1 cellular context compared by ENCODE assay signal in genomic region chr12:93773122-93773871, GRCh38.
TF ChIP-seq lines count a peak whose summit lies in the region.

No MANE protein-coding gene starts in this region.

TF ChIP-seq in K562, 482 proteins besides CTCF, POLR2A, EP300 and RAD21 (continued from another document and continues in another):
- peak; percentile 41; the same call in 1 of the 2 replicates for TF ChIP-seq NCOA1 (IDR thresholded peaks at IDR 0.05; ENCODE audit: low read depth)
- TF ChIP-seq NR1H2 (CRISPR knock-in tag; IDR thresholded peaks at IDR 0.05): 0 out of 2 replicates have a peak, but pooled peaks have one; percentile 23
- TF ChIP-seq CREM (IDR thresholded peaks at IDR 0.05; ENCODE audit: low read depth): peak; percentile 83
- TF ChIP-seq BRCA1 (IDR thresholded peaks at IDR 0.05): no peak
- no peak for TF ChIP-seq BRCA1 (CRISPR knock-in tag; IDR thresholded peaks at IDR 0.05)
- no peak for TF ChIP-seq SRF (CRISPR knock-in tag; IDR thresholded peaks at IDR 0.05)
- TF ChIP-seq, protein P1, sequence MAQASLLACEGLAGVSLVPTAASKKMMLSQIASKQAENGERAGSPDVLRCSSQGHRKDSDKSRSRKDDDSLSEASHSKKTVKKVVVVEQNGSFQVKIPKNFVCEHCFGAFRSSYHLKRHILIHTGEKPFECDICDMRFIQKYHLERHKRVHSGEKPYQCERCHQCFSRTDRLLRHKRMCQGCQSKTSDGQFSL (CRISPR knock-in tag; IDR thresholded peaks at IDR 0.05): no peak
- TF ChIP-seq, protein P1 (tag; IDR thresholded peaks at IDR 0.05): no peak
- TF ChIP-seq GATAD2B (IDR thresholded peaks at IDR 0.05; ENCODE audit: borderline replicate concordance): no peak
- 0 out of 2 replicates have a peak, but pooled peaks have one; percentile 32 for TF ChIP-seq FOXK1 (CRISPR knock-in tag; IDR thresholded peaks at IDR 0.05; ENCODE audit: borderline replicate concordance)
- TF ChIP-seq ATF1 (CRISPR knock-in tag; IDR thresholded peaks at IDR 0.05): no peak
- peak; percentile 80 for TF ChIP-seq ATF1 (tag; IDR thresholded peaks at IDR 0.05)
- TF ChIP-seq ZNF12 (CRISPR knock-in tag; IDR thresholded peaks at IDR 0.05): peak; percentile 99
- no peak for TF ChIP-seq BCOR (IDR thresholded peaks at IDR 0.05)
- no peak for TF ChIP-seq ZBTB17 (CRISPR knock-in tag; IDR thresholded peaks at IDR 0.05)
- no peak for TF ChIP-seq ZC3H8 (IDR thresholded peaks at IDR 0.05)
- TF ChIP-seq, protein P2, sequence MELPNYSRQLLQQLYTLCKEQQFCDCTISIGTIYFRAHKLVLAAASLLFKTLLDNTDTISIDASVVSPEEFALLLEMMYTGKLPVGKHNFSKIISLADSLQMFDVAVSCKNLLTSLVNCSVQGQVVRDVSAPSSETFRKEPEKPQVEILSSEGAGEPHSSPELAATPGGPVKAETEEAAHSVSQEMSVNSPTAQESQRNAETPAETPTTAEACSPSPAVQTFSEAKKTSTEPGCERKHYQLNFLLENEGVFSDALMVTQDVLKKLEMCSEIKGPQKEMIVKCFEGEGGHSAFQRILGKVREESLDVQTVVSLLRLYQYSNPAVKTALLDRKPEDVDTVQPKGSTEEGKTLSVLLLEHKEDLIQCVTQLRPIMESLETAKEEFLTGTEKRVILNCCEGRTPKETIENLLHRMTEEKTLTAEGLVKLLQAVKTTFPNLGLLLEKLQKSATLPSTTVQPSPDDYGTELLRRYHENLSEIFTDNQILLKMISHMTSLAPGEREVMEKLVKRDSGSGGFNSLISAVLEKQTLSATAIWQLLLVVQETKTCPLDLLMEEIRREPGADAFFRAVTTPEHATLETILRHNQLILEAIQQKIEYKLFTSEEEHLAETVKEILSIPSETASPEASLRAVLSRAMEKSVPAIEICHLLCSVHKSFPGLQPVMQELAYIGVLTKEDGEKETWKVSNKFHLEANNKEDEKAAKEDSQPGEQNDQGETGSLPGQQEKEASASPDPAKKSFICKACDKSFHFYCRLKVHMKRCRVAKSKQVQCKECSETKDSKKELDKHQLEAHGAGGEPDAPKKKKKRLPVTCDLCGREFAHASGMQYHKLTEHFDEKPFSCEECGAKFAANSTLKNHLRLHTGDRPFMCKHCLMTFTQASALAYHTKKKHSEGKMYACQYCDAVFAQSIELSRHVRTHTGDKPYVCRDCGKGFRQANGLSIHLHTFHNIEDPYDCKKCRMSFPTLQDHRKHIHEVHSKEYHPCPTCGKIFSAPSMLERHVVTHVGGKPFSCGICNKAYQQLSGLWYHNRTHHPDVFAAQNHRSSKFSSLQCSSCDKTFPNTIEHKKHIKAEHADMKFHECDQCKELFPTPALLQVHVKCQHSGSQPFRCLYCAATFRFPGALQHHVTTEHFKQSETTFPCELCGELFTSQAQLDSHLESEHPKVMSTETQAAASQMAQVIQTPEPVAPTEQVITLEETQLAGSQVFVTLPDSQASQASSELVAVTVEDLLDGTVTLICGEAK (IDR thresholded peaks at IDR 0.05): no peak
- TF ChIP-seq, protein P2 (CRISPR knock-in tag; IDR thresholded peaks at IDR 0.05): no peak
- peak; percentile 53; the same call in 1 of the 2 replicates for TF ChIP-seq EP400 (IDR thresholded peaks at IDR 0.05)
- no peak for TF ChIP-seq NR2C1 (IDR thresholded peaks at IDR 0.05)
- TF ChIP-seq NR2C1 (tag; IDR thresholded peaks at IDR 0.05): no peak
- peak; percentile 64 to 74 for TF ChIP-seq MNT (conservative IDR thresholded peaks at IDR 0.05)
- peak; percentile 83 for TF ChIP-seq ATF7 (IDR thresholded peaks at IDR 0.05)
- no peak for TF ChIP-seq ZNF76 (CRISPR knock-in tag; IDR thresholded peaks at IDR 0.05; ENCODE audit: borderline replicate concordance)
- TF ChIP-seq JUN (IDR thresholded peaks at IDR 0.05; ENCODE audit: borderline replicate concordance, low read depth, low read length): peak; percentile 36; the same call in 1 of the 2 replicates
- no peak for TF ChIP-seq JUN (CRISPR knock-in tag; IDR thresholded peaks at IDR 0.05; ENCODE audit: borderline replicate concordance)
- TF ChIP-seq, protein P3, sequence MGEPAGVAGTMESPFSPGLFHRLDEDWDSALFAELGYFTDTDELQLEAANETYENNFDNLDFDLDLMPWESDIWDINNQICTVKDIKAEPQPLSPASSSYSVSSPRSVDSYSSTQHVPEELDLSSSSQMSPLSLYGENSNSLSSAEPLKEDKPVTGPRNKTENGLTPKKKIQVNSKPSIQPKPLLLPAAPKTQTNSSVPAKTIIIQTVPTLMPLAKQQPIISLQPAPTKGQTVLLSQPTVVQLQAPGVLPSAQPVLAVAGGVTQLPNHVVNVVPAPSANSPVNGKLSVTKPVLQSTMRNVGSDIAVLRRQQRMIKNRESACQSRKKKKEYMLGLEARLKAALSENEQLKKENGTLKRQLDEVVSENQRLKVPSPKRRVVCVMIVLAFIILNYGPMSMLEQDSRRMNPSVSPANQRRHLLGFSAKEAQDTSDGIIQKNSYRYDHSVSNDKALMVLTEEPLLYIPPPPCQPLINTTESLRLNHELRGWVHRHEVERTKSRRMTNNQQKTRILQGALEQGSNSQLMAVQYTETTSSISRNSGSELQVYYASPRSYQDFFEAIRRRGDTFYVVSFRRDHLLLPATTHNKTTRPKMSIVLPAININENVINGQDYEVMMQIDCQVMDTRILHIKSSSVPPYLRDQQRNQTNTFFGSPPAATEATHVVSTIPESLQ (CRISPR knock-in tag; IDR thresholded peaks at IDR 0.05): no peak
- TF ChIP-seq GABPB1 (CRISPR knock-in tag; IDR thresholded peaks at IDR 0.05): 0 out of 2 replicates have a peak, but pooled peaks have one; percentile 29
- TF ChIP-seq CHCHD3 (CRISPR knock-in tag; IDR thresholded peaks at IDR 0.05): no peak
- TF ChIP-seq MGA (IDR thresholded peaks at IDR 0.05): peak; percentile 71
- peak; percentile 42; the same call in 1 of the 2 replicates for TF ChIP-seq GATA2 (CRISPR knock-in tag; IDR thresholded peaks at IDR 0.05)
